ENCODE assay signal across 1 cellular context in genomic region chr16:30376508-30376907, GRCh38.
TF ChIP-seq lines count a peak whose summit lies in the region.

No MANE protein-coding gene starts in this region.

TF ChIP-seq in H1, 55 proteins besides CTCF, POLR2A, EP300 and RAD21:
- TF ChIP-seq SRF (IDR thresholded peaks at IDR 0.05; ENCODE audit: low read depth, low read length), result no peak
- no peak for TF ChIP-seq EZH2 (IDR thresholded peaks at IDR 0.05; ENCODE audit: low read depth, low read length, severe bottlenecking)
- TF ChIP-seq, protein P1, sequence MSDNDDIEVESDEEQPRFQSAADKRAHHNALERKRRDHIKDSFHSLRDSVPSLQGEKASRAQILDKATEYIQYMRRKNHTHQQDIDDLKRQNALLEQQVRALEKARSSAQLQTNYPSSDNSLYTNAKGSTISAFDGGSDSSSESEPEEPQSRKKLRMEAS (IDR thresholded peaks at IDR 0.05), result no peak
- no peak for TF ChIP-seq SIX5 (IDR thresholded peaks at IDR 0.05; ENCODE audit: low read depth, low read length)
- no peak for TF ChIP-seq SP1 (IDR thresholded peaks at IDR 0.05; ENCODE audit: low read depth, low read length)
- no peak for TF ChIP-seq MAFK (IDR thresholded peaks at IDR 0.05; ENCODE audit: low read depth, low read length)
- no peak for TF ChIP-seq YY1 (IDR thresholded peaks at IDR 0.05; ENCODE audit: low read depth, low read length)
- TF ChIP-seq RBBP5 (IDR thresholded peaks at IDR 0.05; ENCODE audit: borderline replicate concordance, low read depth, low read length), result no peak
- no peak for TF ChIP-seq GTF2F1 (IDR thresholded peaks at IDR 0.05; ENCODE audit: borderline replicate concordance, low read depth, low read length)
- no peak for TF ChIP-seq PHF8 (conservative IDR thresholded peaks at IDR 0.05; ENCODE audit: low read depth, low read length)
- no peak for TF ChIP-seq SP4 (IDR thresholded peaks at IDR 0.05; ENCODE audit: low read length)
